Comparison of ENCODE assay signal across 17 cellular contexts in genomic region chr17:1019451-1019850, GRCh38. TPM values are rescaled to one million over a fixed set of nuclear protein-coding genes. Genes with fewer than 3 reads are reported as not detected.
DNase-seq lines count a peak whose midpoint lies in the region; ATAC-seq and TF ChIP-seq lines count a peak whose summit lies in the region.
"Had no signal": no experiment of that assay in that cellular context is flagged by ENCODE, and none has a peak within 500 bp of the region (broad histone marks: within the 10 kb centered on the region; RNA-seq: fewer than 3 reads in every experiment).

No MANE protein-coding gene starts in this region.

- H3K9me3 ChIP-seq in left ventricle myocardium inferior (replicated peaks) (no peaks in the 10 kb centered on the region), neuronal stem cell (replicated peaks in 1 of 2; ENCODE audit: control insufficient read depth in 2 of 2, insufficient read depth in 1 of 2, low read depth in 1 of 2, low read length in 2 of 2) (no peaks in the 10 kb centered on the region), aorta (ENCODE audit: control insufficient read depth, low read length) (no peaks in the 10 kb centered on the region)
- H3K9me3 ChIP-seq in CD8-positive, alpha-beta memory T cell (ENCODE audit: low read length), result no peaks in the 10 kb centered on the region

- no peaks in the 10 kb centered on the region for H3K27me3 Mint-ChIP-seq in natural killer cell (ENCODE audit: low read depth in 2 of 2)
- H3K27me3 Mint-ChIP-seq in natural killer cell treated with Interleukin-12 subunit alpha and Interleukin-12 subunit beta and Interleukin-15 and Interleukin-18, amount 100 ng/mL, for 72 hours, result no peaks in the 10 kb centered on the region
- no peaks in the 10 kb centered on the region for H3K27me3 Mint-ChIP-seq in CD8-positive, alpha-beta memory T cell
- H3K27me3 Mint-ChIP-seq: activated CD4-positive, alpha-beta T cell treated with anti-CD3 and anti-CD28 coated beads, Interleukin-2, amount 10 ng/mL, durations not matched to agents 7 days and 5 days; naive B cell; stimulated activated memory B cell treated with anti-CD40 and anti-IgM and Interleukin-4, amounts not matched to agents 10 μg/mL and 1 μg/mL and 100 μg/mL, for 72 hours had no signal

- H3K79me1 ChIP-seq in neuronal stem cell (ENCODE audit: low read depth, low read length), result peaks cover 11% of the 10 kb centered on the region

- H3K4ac ChIP-seq in neuronal stem cell (ENCODE audit: low read length), result no peak overlapping the region

- CTCF ChIA-PET in CD8-positive, alpha-beta memory T cell (lab: Charles Lee), result no interaction called here

- H3K27ac Mint-ChIP-seq in natural killer cell, result peak overlapping the region; percentile 22 to 38
- H3K27ac Mint-ChIP-seq in natural killer cell treated with Interleukin-12 subunit alpha and Interleukin-12 subunit beta and Interleukin-15 and Interleukin-18, amount 100 ng/mL, for 72 hours, result peak overlapping the region in 1 of 2 donors; percentile 78
- H3K27ac Mint-ChIP-seq in CD8-positive, alpha-beta memory T cell, result peak overlapping the region in 1 of 8 donors; percentile 81
- H3K27ac Mint-ChIP-seq: activated CD4-positive, alpha-beta T cell treated with anti-CD3 and anti-CD28 coated beads, Interleukin-2, amount 10 ng/mL, durations not matched to agents 7 days and 5 days; activated T-cell treated with anti-CD3 and anti-CD28 coated beads, Interleukin-2, amount 50 U/mL, for 72 hours; stimulated activated memory B cell treated with anti-CD40 and anti-IgM and Interleukin-4, amounts not matched to agents 10 μg/mL and 1 μg/mL and 100 μg/mL, for 72 hours had no signal

- H3K23ac ChIP-seq in neuronal stem cell (ENCODE audit: low read depth, low read length, poor library complexity), result peak overlapping the region; percentile 89

- no peak overlapping the region for H2BK5ac ChIP-seq in neuronal stem cell (ENCODE audit: low read length)

- no peak overlapping the region for H2BK12ac ChIP-seq in neuronal stem cell (ENCODE audit: low read length)

- no peak overlapping the region for H3K4me3 ChIP-seq in left ventricle myocardium inferior
- no peak overlapping the region for H3K4me3 ChIP-seq in neuronal stem cell (ENCODE audit: low read length in 2 of 2)
- no peak overlapping the region for H3K4me3 ChIP-seq in aorta (ENCODE audit: low read length in 2 of 2)
- H3K4me3 ChIP-seq in CD8-positive, alpha-beta memory T cell (ENCODE audit: low read length), result no peak overlapping the region

- H2BK15ac ChIP-seq in neuronal stem cell (ENCODE audit: low read length), result no peak overlapping the region

- no peak overlapping the region for H3K4me3 Mint-ChIP-seq in natural killer cell
- no peak overlapping the region for H3K4me3 Mint-ChIP-seq in natural killer cell treated with Interleukin-12 subunit alpha and Interleukin-12 subunit beta and Interleukin-15 and Interleukin-18, amount 100 ng/mL, for 72 hours
- H3K4me3 Mint-ChIP-seq in CD8-positive, alpha-beta memory T cell, result no peak overlapping the region
- H3K4me3 Mint-ChIP-seq: activated CD4-positive, alpha-beta T cell treated with anti-CD3 and anti-CD28 coated beads, Interleukin-2, amount 10 ng/mL, durations not matched to agents 7 days and 5 days; activated T-cell treated with anti-CD3 and anti-CD28 coated beads, Interleukin-2, amount 50 U/mL, for 72 hours; stimulated activated memory B cell treated with anti-CD40 and anti-IgM and Interleukin-4, amounts not matched to agents 10 μg/mL and 1 μg/mL and 100 μg/mL, for 72 hours had no signal

- H2BK120ac ChIP-seq in neuronal stem cell (ENCODE audit: low read depth, low read length), result no peak overlapping the region

- H3K4me1 ChIP-seq in left ventricle myocardium inferior (peaks cover 68% of the 10 kb centered on the region), neuronal stem cell (ENCODE audit: control insufficient read depth in 2 of 2, insufficient read depth in 1 of 2, low read depth in 1 of 2, low read length in 2 of 2) (peaks cover 0 to 3% of the 10 kb centered on the region in 2 donors), aorta (ENCODE audit: control insufficient read depth in 1 of 2, insufficient read depth in 2 of 2, low read length in 2 of 2) (peaks cover 0 to 7% of the 10 kb centered on the region in 2 donors)
- no peaks in the 10 kb centered on the region for H3K4me1 ChIP-seq in CD8-positive, alpha-beta memory T cell (ENCODE audit: insufficient read depth, low read length)

- no CpG with 5 or more reads among the region's 10 CpGs for WGBS in neuronal stem cell (ENCODE audit: extremely low coverage in 2 of 2, insufficient read length in 2 of 2, insufficient replicate concordance in 1 of 2), 2 donors
- WGBS in aorta, 2 donors, result 4 to 7% methylated on average over 10 of the region's 10 CpGs

- TF ChIP-seq CTCF in natural killer cell (IDR thresholded peaks at IDR 0.05), result no peak
- TF ChIP-seq CTCF in left ventricle myocardium inferior (IDR thresholded peaks at IDR 0.05; ENCODE audit: borderline replicate concordance), result no peak

- H2AFZ ChIP-seq in neuronal stem cell (ENCODE audit: low read length), result no peak overlapping the region

- H3K9me3 Mint-ChIP-seq in natural killer cell, result no peaks in the 10 kb centered on the region
- H3K9me3 Mint-ChIP-seq in natural killer cell treated with Interleukin-12 subunit alpha and Interleukin-12 subunit beta and Interleukin-15 and Interleukin-18, amount 100 ng/mL, for 72 hours, result no peaks in the 10 kb centered on the region
- H3K9me3 Mint-ChIP-seq in CD8-positive, alpha-beta memory T cell, result no peaks in the 10 kb centered on the region
- H3K9me3 Mint-ChIP-seq: activated CD4-positive, alpha-beta T cell treated with anti-CD3 and anti-CD28 coated beads, Interleukin-2, amount 10 ng/mL, durations not matched to agents 7 days and 5 days; activated T-cell treated with anti-CD3 and anti-CD28 coated beads, Interleukin-2, amount 50 U/mL, for 72 hours; stimulated activated memory B cell treated with anti-CD40 and anti-IgM and Interleukin-4, amounts not matched to agents 10 μg/mL and 1 μg/mL and 100 μg/mL, for 72 hours had no signal

- no peaks in the 10 kb centered on the region for H3K36me3 Mint-ChIP-seq in natural killer cell
- H3K36me3 Mint-ChIP-seq in natural killer cell treated with Interleukin-12 subunit alpha and Interleukin-12 subunit beta and Interleukin-15 and Interleukin-18, amount 100 ng/mL, for 72 hours, result no peaks in the 10 kb centered on the region
- peaks cover 0 to 17% (median 0%) of the 10 kb centered on the region in 3 donors for H3K36me3 Mint-ChIP-seq in CD8-positive, alpha-beta memory T cell
- H3K36me3 Mint-ChIP-seq: naive B cell had no signal

- H3K27ac ChIP-seq in left ventricle myocardium inferior (replicated peaks) (peak overlapping the region; percentile 88), neuronal stem cell (replicated peaks; ENCODE audit: low read length) (no peak overlapping the region), aorta (ENCODE audit: low read depth in 1 of 2, low read length in 2 of 2) (peak overlapping the region; percentile 91 to 98)
- H3K27ac ChIP-seq in CD8-positive, alpha-beta memory T cell (ENCODE audit: low read depth, low read length), result no peak overlapping the region

- intact Hi-C loops in natural killer cell (cut with micrococcal nuclease), result no loop called here
- intact Hi-C loops in left ventricle myocardium inferior (cut with micrococcal nuclease), result no loop called here
- intact Hi-C loops in aorta (cut with DNase I), result no loop called here

- DNase-seq in natural killer cell (no peak), left ventricle myocardium inferior (peak; percentile 59), neuronal stem cell (ENCODE audit: low spot score) (no peak), aorta (peak in 1 of 2 donors; percentile 73), NCI-H1092 treated with DMSO at 0.1 percent for 48 hours (lab: John Stamatoyannopoulos, UW) (no peak)
- no peak for DNase-seq in natural killer cell treated with Interleukin-12 subunit alpha and Interleukin-12 subunit beta and Interleukin-15 and Interleukin-18, amount 100 ng/mL, for 72 hours (ENCODE audit: low spot score)
- DNase-seq in CD8-positive, alpha-beta memory T cell, result no peak
- DNase-seq: activated CD4-positive, alpha-beta T cell treated with anti-CD3 and anti-CD28 coated beads, Interleukin-2, amount 10 ng/mL, durations not matched to agents 7 days and 5 days; activated T-cell treated with anti-CD3 and anti-CD28 coated beads, Interleukin-2, amount 50 U/mL, for 72 hours; effector CD8-positive, alpha-beta T cell; naive B cell; NCI-H2171 treated with DMSO at 0.1 percent for 48 hours; SIG-M5; T-helper 9 cell had no signal

- peak overlapping the region; percentile 44 for H3K9ac ChIP-seq in neuronal stem cell (ENCODE audit: low read depth, low read length, poor library complexity)

- H3K14ac ChIP-seq in neuronal stem cell (ENCODE audit: low read length), result no peak overlapping the region

- H4K8ac ChIP-seq in neuronal stem cell (ENCODE audit: low read depth, low read length), result no peak overlapping the region

- no peak overlapping the region for H2AK5ac ChIP-seq in neuronal stem cell (ENCODE audit: low read depth, low read length)

- no peak overlapping the region for H4K91ac ChIP-seq in neuronal stem cell (ENCODE audit: low read depth, low read length, poor library complexity)

- no peak for ATAC-seq in natural killer cell
- ATAC-seq in natural killer cell treated with Interleukin-12 subunit alpha and Interleukin-12 subunit beta and Interleukin-15 and Interleukin-18, amount 100 ng/mL, for 72 hours, result no peak
- peak; percentile 66 for ATAC-seq in aorta (ENCODE audit: low FRiP score)
- ATAC-seq in HG02623 (IDR thresholded peaks at IDR 0.05; ENCODE audit: unreplicated experiment), result no peak
- ATAC-seq: activated T-cell treated with anti-CD3 and anti-CD28 coated beads, Interleukin-2, amount 50 U/mL, for 72 hours; sciatic nerve; stimulated activated memory B cell treated with anti-CD40 and anti-IgM and Interleukin-4, amounts not matched to agents 10 μg/mL and 1 μg/mL and 100 μg/mL, for 72 hours had no signal

- POLR2A ChIA-PET in CD8-positive, alpha-beta memory T cell (lab: Charles Lee), result no interaction called here

- H3K27me3 ChIP-seq in left ventricle myocardium inferior (ENCODE audit: low read depth) (no peaks in the 10 kb centered on the region), neuronal stem cell (ENCODE audit: control insufficient read depth in 3 of 3, insufficient read depth in 3 of 3, low read depth in 1 of 3, low read length in 3 of 3) (no peaks in the 10 kb centered on the region), aorta (ENCODE audit: control insufficient read depth in 1 of 2, insufficient read depth in 2 of 2, low read length in 1 of 2) (no peaks in the 10 kb centered on the region)
- no peaks in the 10 kb centered on the region for H3K27me3 ChIP-seq in CD8-positive, alpha-beta memory T cell (ENCODE audit: insufficient read depth, low read length, poor library complexity, severe bottlenecking)

- peaks cover 2% of the 10 kb centered on the region for H3K36me3 ChIP-seq in left ventricle myocardium inferior
- peaks cover 0 to 6% of the 10 kb centered on the region in 2 donors for H3K36me3 ChIP-seq in neuronal stem cell (replicated peaks in 1 of 2; ENCODE audit: control insufficient read depth in 2 of 2, insufficient read depth in 2 of 2, low read length in 2 of 2)
- H3K36me3 ChIP-seq in aorta (ENCODE audit: control insufficient read depth in 1 of 2, insufficient read depth in 2 of 2, low read length in 1 of 2), result no peaks in the 10 kb centered on the region
- no peaks in the 10 kb centered on the region for H3K36me3 ChIP-seq in CD8-positive, alpha-beta memory T cell (ENCODE audit: insufficient read depth, low read length)

- H3K18ac ChIP-seq in neuronal stem cell (ENCODE audit: low read length), result no peak overlapping the region

- no peak overlapping the region for H3K4me2 ChIP-seq in neuronal stem cell (ENCODE audit: insufficient read depth, low read length, poor library complexity, severe bottlenecking)

- peaks cover 6% of the 10 kb centered on the region in 2 donors for H3K4me1 Mint-ChIP-seq in natural killer cell
- H3K4me1 Mint-ChIP-seq in natural killer cell treated with Interleukin-12 subunit alpha and Interleukin-12 subunit beta and Interleukin-15 and Interleukin-18, amount 100 ng/mL, for 72 hours (ENCODE audit: low read depth in 2 of 2), result peaks cover 0 to 5% of the 10 kb centered on the region in 2 donors
- H3K4me1 Mint-ChIP-seq in CD8-positive, alpha-beta memory T cell, result no peaks in the 10 kb centered on the region
- H3K4me1 Mint-ChIP-seq: activated CD4-positive, alpha-beta T cell treated with anti-CD3 and anti-CD28 coated beads, Interleukin-2, amount 10 ng/mL, durations not matched to agents 7 days and 5 days; stimulated activated memory B cell treated with anti-CD40 and anti-IgM and Interleukin-4, amounts not matched to agents 10 μg/mL and 1 μg/mL and 100 μg/mL, for 72 hours had no signal

RNA-seq across cellular contexts. Expression of gene TIMM22, which starts 22.5 kb away (rescaled TPM):
- total RNA-seq in natural killer cell (10 to 100 TPM in 1 of 3 donors, 1 to 10 TPM in 2; 7.8 to 11.3 (median 8.9) TPM), left ventricle myocardium inferior (17.6 TPM), aorta (1 to 10 TPM; 7.7 to 9.1 TPM)
- total RNA-seq in natural killer cell treated with Interleukin-12 subunit alpha and Interleukin-12 subunit beta and Interleukin-15 and Interleukin-18, amount 100 ng/mL, for 72 hours, result 10 to 100 TPM; 12.7 to 19.8 TPM
- polyA plus RNA-seq in neuronal stem cell (2013, experiment 1 of 2), result 9.5 TPM
- 9.6 TPM for polyA plus RNA-seq in neuronal stem cell (2013, experiment 2 of 2)
- polyA plus RNA-seq in aorta, result 1 to 10 TPM; 8.4 to 9.1 TPM
- total RNA-seq in CD8-positive, alpha-beta memory T cell, result 10 to 100 TPM; 19.9 to 21.5 TPM
- polyA plus RNA-seq in CD8-positive, alpha-beta memory T cell, result 29.2 TPM

RNA-seq across cellular contexts. Expression of gene NXN, which starts 39.9 kb away (rescaled TPM):
- total RNA-seq in natural killer cell, result under 1 TPM in 2 of 3 donors, not detected in 1; 0.14 to 0.55 TPM
- under 1 TPM; 0.61 to 0.69 TPM for total RNA-seq in natural killer cell treated with Interleukin-12 subunit alpha and Interleukin-12 subunit beta and Interleukin-15 and Interleukin-18, amount 100 ng/mL, for 72 hours
- total RNA-seq in left ventricle myocardium inferior, result 13.8 TPM
- 68.2 TPM for polyA plus RNA-seq in neuronal stem cell (2013, experiment 1 of 2)
- 67.4 TPM for polyA plus RNA-seq in neuronal stem cell (2013, experiment 2 of 2)
- 10 to 100 TPM; 23.4 to 41.0 TPM for total RNA-seq in aorta
- 10 to 100 TPM; 13.0 to 20.4 TPM for polyA plus RNA-seq in aorta
- total RNA-seq in CD8-positive, alpha-beta memory T cell, result under 1 TPM; 0.31 to 0.42 TPM
- 0.08 TPM for polyA plus RNA-seq in CD8-positive, alpha-beta memory T cell

Comparison
In these comparisons a context has a peak if more than half of its experiments do, and no peak if none do; other contexts are left out.
1. H3K27ac ChIP-seq: peak in left ventricle myocardium inferior (single experiment) and aorta (2 of 2); none in neuronal stem cell (single experiment) and CD8-positive, alpha-beta memory T cell (single experiment).